In the genomic region with DNA sequence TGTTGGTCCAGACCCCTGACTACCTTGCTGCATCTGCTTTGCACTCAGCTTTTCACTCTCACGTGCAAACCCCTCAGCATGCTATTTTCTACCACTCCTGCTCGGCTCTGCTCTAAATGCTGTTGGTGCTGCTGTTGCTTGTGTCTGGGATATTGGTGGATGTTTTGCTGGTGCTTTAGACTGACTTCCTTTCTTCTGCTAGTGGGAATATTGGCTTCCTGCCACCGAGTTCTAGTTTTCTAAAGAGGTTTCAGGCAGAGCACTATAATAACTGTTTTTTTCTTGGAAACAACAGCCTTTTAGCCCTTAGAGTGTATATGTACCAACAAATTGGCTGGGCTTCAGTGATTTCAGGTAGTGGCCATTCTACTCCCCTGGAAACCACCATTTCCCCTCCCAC, we compare ENCODE assay signal across 1 cellular context.
TF ChIP-seq lines count a peak whose summit lies in the region.

No MANE protein-coding gene starts in this region.

TF ChIP-seq in IMR-90, 13 proteins besides CTCF, POLR2A, EP300 and RAD21:
- TF ChIP-seq, protein P1, sequence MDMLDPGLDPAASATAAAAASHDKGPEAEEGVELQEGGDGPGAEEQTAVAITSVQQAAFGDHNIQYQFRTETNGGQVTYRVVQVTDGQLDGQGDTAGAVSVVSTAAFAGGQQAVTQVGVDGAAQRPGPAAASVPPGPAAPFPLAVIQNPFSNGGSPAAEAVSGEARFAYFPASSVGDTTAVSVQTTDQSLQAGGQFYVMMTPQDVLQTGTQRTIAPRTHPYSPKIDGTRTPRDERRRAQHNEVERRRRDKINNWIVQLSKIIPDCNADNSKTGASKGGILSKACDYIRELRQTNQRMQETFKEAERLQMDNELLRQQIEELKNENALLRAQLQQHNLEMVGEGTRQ (IDR thresholded peaks at IDR 0.05; ENCODE audit: low read depth, low read length), result no peak
- no peak for TF ChIP-seq FOS (IDR thresholded peaks at IDR 0.05; ENCODE audit: low read depth, low read length)
- TF ChIP-seq NFE2L2 (IDR thresholded peaks at IDR 0.05; ENCODE audit: low read depth, low read length), result no peak
- TF ChIP-seq MAZ (IDR thresholded peaks at IDR 0.05; ENCODE audit: borderline replicate concordance, low read depth, low read length), result no peak
- no peak for TF ChIP-seq MXI1 (IDR thresholded peaks at IDR 0.05; ENCODE audit: borderline replicate concordance, low read depth, low read length)
- TF ChIP-seq RCOR1 (IDR thresholded peaks at IDR 0.05; ENCODE audit: insufficient replicate concordance, low read length), result no peak
TF ChIP-seq in IMR-90: peak in this region for 0.
